In the genomic region with DNA sequence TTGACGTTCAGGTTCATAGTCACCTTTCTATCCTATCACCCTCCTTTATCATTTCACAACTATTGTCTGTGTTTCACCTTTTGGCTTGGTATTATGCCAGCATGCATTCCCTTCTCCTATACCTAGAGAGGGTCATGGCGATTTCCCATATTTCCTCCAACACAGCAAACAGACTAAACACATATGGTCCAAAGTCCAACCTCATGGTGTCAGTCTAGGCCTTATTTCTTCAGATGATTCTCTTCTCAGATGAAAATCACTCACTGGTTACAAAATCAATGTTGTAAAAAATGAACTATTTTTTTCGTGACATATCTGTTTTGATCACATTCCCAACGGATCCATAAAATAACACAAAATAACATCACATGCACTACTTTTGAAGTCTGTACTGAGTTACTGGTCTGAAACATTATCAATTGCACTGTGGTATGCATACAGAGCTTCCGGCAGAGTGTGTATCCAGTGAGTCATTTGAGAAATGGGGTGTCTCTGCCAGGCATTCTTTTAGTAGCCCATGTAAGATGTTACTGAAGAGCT, we compare ENCODE assay signal across 1 cellular context.
TF ChIP-seq lines count a peak whose summit lies in the region.

No MANE protein-coding gene starts in this region.

TF ChIP-seq in GM23338, 12 proteins besides CTCF, POLR2A, EP300 and RAD21:
- TF ChIP-seq, protein P1, sequence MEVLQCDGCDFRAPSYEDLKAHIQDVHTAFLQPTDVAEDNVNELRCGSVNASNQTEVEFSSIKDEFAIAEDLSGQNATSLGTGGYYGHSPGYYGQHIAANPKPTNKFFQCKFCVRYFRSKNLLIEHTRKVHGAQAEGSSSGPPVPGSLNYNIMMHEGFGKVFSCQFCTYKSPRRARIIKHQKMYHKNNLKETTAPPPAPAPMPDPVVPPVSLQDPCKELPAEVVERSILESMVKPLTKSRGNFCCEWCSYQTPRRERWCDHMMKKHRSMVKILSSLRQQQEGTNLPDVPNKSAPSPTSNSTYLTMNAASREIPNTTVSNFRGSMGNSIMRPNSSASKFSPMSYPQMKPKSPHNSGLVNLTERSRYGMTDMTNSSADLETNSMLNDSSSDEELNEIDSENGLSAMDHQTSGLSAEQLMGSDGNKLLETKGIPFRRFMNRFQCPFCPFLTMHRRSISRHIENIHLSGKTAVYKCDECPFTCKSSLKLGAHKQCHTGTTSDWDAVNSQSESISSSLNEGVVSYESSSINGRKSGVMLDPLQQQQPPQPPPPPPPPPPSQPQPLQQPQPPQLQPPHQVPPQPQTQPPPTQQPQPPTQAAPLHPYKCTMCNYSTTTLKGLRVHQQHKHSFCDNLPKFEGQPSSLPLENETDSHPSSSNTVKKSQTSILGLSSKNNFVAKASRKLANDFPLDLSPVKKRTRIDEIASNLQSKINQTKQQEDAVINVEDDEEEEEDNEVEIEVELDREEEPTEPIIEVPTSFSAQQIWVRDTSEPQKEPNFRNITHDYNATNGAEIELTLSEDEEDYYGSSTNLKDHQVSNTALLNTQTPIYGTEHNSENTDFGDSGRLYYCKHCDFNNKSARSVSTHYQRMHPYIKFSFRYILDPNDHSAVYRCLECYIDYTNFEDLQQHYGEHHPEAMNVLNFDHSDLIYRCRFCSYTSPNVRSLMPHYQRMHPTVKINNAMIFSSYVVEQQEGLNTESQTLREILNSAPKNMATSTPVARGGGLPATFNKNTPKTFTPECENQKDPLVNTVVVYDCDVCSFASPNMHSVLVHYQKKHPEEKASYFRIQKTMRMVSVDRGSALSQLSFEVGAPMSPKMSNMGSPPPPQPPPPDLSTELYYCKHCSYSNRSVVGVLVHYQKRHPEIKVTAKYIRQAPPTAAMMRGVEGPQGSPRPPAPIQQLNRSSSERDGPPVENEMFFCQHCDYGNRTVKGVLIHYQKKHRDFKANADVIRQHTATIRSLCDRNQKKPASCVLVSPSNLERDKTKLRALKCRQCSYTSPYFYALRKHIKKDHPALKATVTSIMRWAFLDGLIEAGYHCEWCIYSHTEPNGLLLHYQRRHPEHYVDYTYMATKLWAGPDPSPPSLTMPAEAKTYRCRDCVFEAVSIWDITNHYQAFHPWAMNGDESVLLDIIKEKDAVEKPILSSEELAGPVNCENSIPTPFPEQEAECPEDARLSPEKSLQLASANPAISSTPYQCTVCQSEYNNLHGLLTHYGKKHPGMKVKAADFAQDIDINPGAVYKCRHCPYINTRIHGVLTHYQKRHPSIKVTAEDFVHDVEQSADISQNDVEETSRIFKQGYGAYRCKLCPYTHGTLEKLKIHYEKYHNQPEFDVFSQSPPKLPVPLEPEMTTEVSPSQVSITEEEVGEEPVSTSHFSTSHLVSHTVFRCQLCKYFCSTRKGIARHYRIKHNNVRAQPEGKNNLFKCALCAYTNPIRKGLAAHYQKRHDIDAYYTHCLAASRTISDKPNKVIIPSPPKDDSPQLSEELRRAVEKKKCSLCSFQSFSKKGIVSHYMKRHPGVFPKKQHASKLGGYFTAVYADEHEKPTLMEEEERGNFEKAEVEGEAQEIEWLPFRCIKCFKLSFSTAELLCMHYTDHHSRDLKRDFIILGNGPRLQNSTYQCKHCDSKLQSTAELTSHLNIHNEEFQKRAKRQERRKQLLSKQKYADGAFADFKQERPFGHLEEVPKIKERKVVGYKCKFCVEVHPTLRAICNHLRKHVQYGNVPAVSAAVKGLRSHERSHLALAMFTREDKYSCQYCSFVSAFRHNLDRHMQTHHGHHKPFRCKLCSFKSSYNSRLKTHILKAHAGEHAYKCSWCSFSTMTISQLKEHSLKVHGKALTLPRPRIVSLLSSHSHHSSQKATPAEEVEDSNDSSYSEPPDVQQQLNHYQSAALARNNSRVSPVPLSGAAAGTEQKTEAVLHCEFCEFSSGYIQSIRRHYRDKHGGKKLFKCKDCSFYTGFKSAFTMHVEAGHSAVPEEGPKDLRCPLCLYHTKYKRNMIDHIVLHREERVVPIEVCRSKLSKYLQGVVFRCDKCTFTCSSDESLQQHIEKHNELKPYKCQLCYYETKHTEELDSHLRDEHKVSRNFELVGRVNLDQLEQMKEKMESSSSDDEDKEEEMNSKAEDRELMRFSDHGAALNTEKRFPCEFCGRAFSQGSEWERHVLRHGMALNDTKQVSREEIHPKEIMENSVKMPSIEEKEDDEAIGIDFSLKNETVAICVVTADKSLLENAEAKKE (CRISPR knock-in tag; IDR thresholded peaks at IDR 0.05), result no peak
- TF ChIP-seq POLR2AphosphoS5 (IDR thresholded peaks at IDR 0.05; ENCODE audit: low read depth) (no peak), ZNF331 (CRISPR knock-in tag; IDR thresholded peaks at IDR 0.05; ENCODE audit: low read depth) (no peak)
- TF ChIP-seq, protein P2, sequence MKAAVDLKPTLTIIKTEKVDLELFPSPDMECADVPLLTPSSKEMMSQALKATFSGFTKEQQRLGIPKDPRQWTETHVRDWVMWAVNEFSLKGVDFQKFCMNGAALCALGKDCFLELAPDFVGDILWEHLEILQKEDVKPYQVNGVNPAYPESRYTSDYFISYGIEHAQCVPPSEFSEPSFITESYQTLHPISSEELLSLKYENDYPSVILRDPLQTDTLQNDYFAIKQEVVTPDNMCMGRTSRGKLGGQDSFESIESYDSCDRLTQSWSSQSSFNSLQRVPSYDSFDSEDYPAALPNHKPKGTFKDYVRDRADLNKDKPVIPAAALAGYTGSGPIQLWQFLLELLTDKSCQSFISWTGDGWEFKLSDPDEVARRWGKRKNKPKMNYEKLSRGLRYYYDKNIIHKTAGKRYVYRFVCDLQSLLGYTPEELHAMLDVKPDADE (IDR thresholded peaks at IDR 0.05), result no peak
- TF ChIP-seq, protein P3, sequence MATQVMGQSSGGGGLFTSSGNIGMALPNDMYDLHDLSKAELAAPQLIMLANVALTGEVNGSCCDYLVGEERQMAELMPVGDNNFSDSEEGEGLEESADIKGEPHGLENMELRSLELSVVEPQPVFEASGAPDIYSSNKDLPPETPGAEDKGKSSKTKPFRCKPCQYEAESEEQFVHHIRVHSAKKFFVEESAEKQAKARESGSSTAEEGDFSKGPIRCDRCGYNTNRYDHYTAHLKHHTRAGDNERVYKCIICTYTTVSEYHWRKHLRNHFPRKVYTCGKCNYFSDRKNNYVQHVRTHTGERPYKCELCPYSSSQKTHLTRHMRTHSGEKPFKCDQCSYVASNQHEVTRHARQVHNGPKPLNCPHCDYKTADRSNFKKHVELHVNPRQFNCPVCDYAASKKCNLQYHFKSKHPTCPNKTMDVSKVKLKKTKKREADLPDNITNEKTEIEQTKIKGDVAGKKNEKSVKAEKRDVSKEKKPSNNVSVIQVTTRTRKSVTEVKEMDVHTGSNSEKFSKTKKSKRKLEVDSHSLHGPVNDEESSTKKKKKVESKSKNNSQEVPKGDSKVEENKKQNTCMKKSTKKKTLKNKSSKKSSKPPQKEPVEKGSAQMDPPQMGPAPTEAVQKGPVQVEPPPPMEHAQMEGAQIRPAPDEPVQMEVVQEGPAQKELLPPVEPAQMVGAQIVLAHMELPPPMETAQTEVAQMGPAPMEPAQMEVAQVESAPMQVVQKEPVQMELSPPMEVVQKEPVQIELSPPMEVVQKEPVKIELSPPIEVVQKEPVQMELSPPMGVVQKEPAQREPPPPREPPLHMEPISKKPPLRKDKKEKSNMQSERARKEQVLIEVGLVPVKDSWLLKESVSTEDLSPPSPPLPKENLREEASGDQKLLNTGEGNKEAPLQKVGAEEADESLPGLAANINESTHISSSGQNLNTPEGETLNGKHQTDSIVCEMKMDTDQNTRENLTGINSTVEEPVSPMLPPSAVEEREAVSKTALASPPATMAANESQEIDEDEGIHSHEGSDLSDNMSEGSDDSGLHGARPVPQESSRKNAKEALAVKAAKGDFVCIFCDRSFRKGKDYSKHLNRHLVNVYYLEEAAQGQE (IDR thresholded peaks at IDR 0.05; ENCODE audit: unreplicated experiment), result no peak
